In the genomic region with DNA sequence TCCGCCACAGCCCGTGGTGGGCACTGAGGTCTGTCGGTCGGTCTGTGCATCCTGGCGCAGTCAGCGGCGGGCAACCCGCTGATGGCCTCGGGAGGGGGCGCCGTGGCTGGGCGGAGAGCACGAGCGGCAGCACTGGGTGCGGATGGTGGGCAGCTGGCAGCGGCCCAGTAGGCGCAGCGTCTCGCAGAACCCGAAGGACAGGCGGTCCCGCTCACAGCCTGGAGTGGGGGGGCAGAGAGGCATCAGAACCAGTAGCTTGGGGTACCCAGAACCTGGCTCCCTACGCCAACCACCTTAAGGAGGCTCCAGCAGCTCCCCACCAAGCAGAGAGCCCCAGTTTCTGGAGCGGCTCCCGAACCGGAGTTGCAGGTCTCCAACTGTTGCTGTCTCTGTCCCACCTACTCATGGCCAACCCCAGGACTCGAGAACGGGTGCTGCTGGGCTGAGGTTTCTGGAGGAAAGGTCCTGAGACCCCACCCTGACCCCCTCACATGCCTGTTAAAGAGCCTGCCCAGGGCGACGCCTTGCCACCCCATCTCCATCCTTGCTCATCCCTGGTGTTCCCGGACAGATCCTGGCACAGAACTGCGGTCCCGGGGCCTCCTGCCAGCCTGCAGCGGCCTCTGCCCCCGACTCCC, we compare ENCODE assay signal across 9 cellular contexts. TPM values are rescaled to one million over a fixed set of nuclear protein-coding genes. Genes with fewer than 3 reads are reported as not detected.
DNase-seq lines count a peak whose midpoint lies in the region; ATAC-seq and TF ChIP-seq lines count a peak whose summit lies in the region.
"Not testable (repeated sequence)": the region's sequence is repeated elsewhere in the genome, so short reads cannot be mapped to it uniquely, and the experiment has no call there.
"Had no signal": no experiment of that assay in that cellular context is flagged by ENCODE, and none has a peak within 500 bp of the region (broad histone marks: within the 10 kb centered on the region; RNA-seq: fewer than 3 reads in every experiment).

No MANE protein-coding gene starts in this region.

- in situ Hi-C loops in GM23248 (cut with MboI) = not testable (repeated sequence)

- not testable (repeated sequence) for H3K4me2 ChIP-seq in GM23248 (ENCODE audit: unreplicated experiment); SU-DHL-6 (ENCODE audit: low read depth, low read length, poor library complexity, severe bottlenecking)

- 80 to 86% methylated on average over 22 to 35 of the region's 35 CpGs for WGBS in GM23248 (ENCODE audit: low coverage in 1 of 2, low lambda C conversion rate in 2 of 2, missing lambda C conversion rate in 2 of 2), 2 experiments
- WGBS in heart right ventricle, 2 donors = 75 to 77% methylated on average over 35 of the region's 35 CpGs

- not testable (repeated sequence) for H3K27me3 ChIP-seq in GM23248 (replicated peaks; ENCODE audit: insufficient read depth); SU-DHL-6 (ENCODE audit: low read length); heart right ventricle; upper lobe of right lung

- H4K20me1 ChIP-seq in GM23248 (ENCODE audit: insufficient read depth); SU-DHL-6 (ENCODE audit: low read depth, low read length): not testable (repeated sequence)

- not testable (repeated sequence) for H2AFZ ChIP-seq in GM23248; SU-DHL-6 (ENCODE audit: low read depth, low read length, severe bottlenecking)

- not testable (repeated sequence) for H3K36me3 ChIP-seq in GM23248 (ENCODE audit: low read depth); SU-DHL-6 (ENCODE audit: low read length); heart right ventricle; upper lobe of right lung

- not testable (repeated sequence) for H3K27me3 Mint-ChIP-seq in memory B cell; stimulated activated naive B cell treated with anti-CD40 and anti-IgM and Interleukin-4, amounts not matched to agents 10 μg/mL and 1 μg/mL and 100 μg/mL, for 72 hours

- not testable (repeated sequence) for DNase-seq in GM23248; memory B cell (ENCODE audit: low spot score in 2 of 2); stimulated activated naive B cell treated with anti-CD40 and anti-IgM and Interleukin-4, amounts not matched to agents 10 μg/mL and 1 μg/mL and 100 μg/mL, for 72 hours; upper lobe of right lung
- DNase-seq in heart right ventricle (peak in 1 of 2 donors; percentile 19), posterior vena cava (ENCODE audit: low spot score) (peak; percentile 77)

- H3K9me3 ChIP-seq in GM23248 (ENCODE audit: low read depth); SU-DHL-6 (ENCODE audit: insufficient read depth, low read length); heart right ventricle; upper lobe of right lung: not testable (repeated sequence)

- not testable (repeated sequence) for TF ChIP-seq CTCF in SU-DHL-6 (IDR thresholded peaks at IDR 0.05; ENCODE audit: insufficient read depth, low read length, poor library complexity, severe bottlenecking); heart right ventricle (IDR thresholded peaks at IDR 0.05); upper lobe of right lung (IDR thresholded peaks at IDR 0.05)

- not testable (repeated sequence) for H3F3A ChIP-seq in GM23248 (ENCODE audit: insufficient read depth); SU-DHL-6 (ENCODE audit: insufficient read depth)

- H3K36me3 Mint-ChIP-seq in memory B cell; stimulated activated naive B cell treated with anti-CD40 and anti-IgM and Interleukin-4, amounts not matched to agents 10 μg/mL and 1 μg/mL and 100 μg/mL, for 72 hours: not testable (repeated sequence)

- H3K4me3 ChIP-seq in GM23248; SU-DHL-6 (ENCODE audit: insufficient read depth, low read length, poor library complexity, severe bottlenecking); heart right ventricle; upper lobe of right lung: not testable (repeated sequence)

- peaks cover 44% of the 10 kb centered on the region for H3K4me1 Mint-ChIP-seq in memory B cell
- H3K4me1 Mint-ChIP-seq in stimulated activated naive B cell treated with anti-CD40 and anti-IgM and Interleukin-4, amounts not matched to agents 10 μg/mL and 1 μg/mL and 100 μg/mL, for 72 hours = peaks cover 54 to 81% of the 10 kb centered on the region in 2 donors

- peak in 1 of 8 donors; percentile 0 for ATAC-seq in heart right ventricle
- not testable (repeated sequence) for ATAC-seq in memory B cell (ENCODE audit: low read depth); stimulated activated naive B cell treated with anti-CD40 and anti-IgM and Interleukin-4, amounts not matched to agents 10 μg/mL and 1 μg/mL and 100 μg/mL, for 72 hours (replicated peaks); upper lobe of right lung

- H3K9ac ChIP-seq in GM23248 (peak overlapping the region; percentile 10; the same call in 1 of the 2 replicates), SU-DHL-6 (ENCODE audit: low read length) (peak overlapping the region; percentile 13; the same call in 1 of the 2 replicates)

- H3K4me1 ChIP-seq in GM23248 (ENCODE audit: insufficient read depth) (peaks cover 15% of the 10 kb centered on the region), heart right ventricle (peaks cover 29 to 90% (median 59%) of the 10 kb centered on the region in 9 donors), upper lobe of right lung (peaks cover 15% of the 10 kb centered on the region)

- not testable (repeated sequence) for H3K4me3 Mint-ChIP-seq in memory B cell
- H3K4me3 Mint-ChIP-seq in stimulated activated naive B cell treated with anti-CD40 and anti-IgM and Interleukin-4, amounts not matched to agents 10 μg/mL and 1 μg/mL and 100 μg/mL, for 72 hours = peak overlapping the region in 1 of 2 donors; percentile 48

- H3K27ac Mint-ChIP-seq in memory B cell = peak overlapping the region; percentile 31
- peak overlapping the region; percentile 100 for H3K27ac Mint-ChIP-seq in stimulated activated naive B cell treated with anti-CD40 and anti-IgM and Interleukin-4, amounts not matched to agents 10 μg/mL and 1 μg/mL and 100 μg/mL, for 72 hours

- intact Hi-C loops in heart right ventricle (cut with DNase I) = loop anchor here in 3 of 10 donors (5.0 to 10.0 kb wide), 2 partner anchors 53 to 115 kb away; a partner anchor contains a TSS
- intact Hi-C loops in posterior vena cava (cut with DNase I); upper lobe of right lung (cut with DNase I): not testable (repeated sequence)

- H3K9me2 ChIP-seq in GM23248 (ENCODE audit: insufficient read depth); SU-DHL-6 (replicated peaks; ENCODE audit: insufficient read depth, low read length): not testable (repeated sequence)

- not testable (repeated sequence) for H3K79me2 ChIP-seq in GM23248 (ENCODE audit: insufficient read depth); SU-DHL-6 (ENCODE audit: insufficient read depth, low read length)

- H3K9me3 Mint-ChIP-seq in memory B cell; stimulated activated naive B cell treated with anti-CD40 and anti-IgM and Interleukin-4, amounts not matched to agents 10 μg/mL and 1 μg/mL and 100 μg/mL, for 72 hours: not testable (repeated sequence)

- not testable (repeated sequence) for H3K27ac ChIP-seq in GM23248
- peak overlapping the region; percentile 47; the same call in 1 of the 2 replicates for H3K27ac ChIP-seq in SU-DHL-6 (ENCODE audit: low read depth, low read length)
- peak overlapping the region; percentile 60 for H3K27ac ChIP-seq in cingulate gyrus (ENCODE audit: low read depth, low read length)
- peak overlapping the region in 9 of 10 donors; percentile 6 to 86 (median 66) for H3K27ac ChIP-seq in heart right ventricle
- H3K27ac ChIP-seq in upper lobe of right lung = peak overlapping the region; percentile 58

RNA-seq across cellular contexts. Expression of a gene that starts 51.8 kb away (rescaled TPM):
- total RNA-seq in GM23248 (2014; rRNA removed; shearing (Covaris generic)) = 2.4 and 4.8 TPM in 2 replicates
- 0.70 and 0.89 TPM in 2 replicates for polyA plus RNA-seq in GM23248 (2016; fragmentation: Nextera tagmentation; extraction: Ambion mirVana)
- total RNA-seq in heart right ventricle = 10 to 100 TPM in 9 of 10 donors, 1 to 10 TPM in 1; 8.8 to 41.2 (median 17.9) TPM
- polyA plus RNA-seq in heart right ventricle = 10 to 100 TPM in 1 of 2 donors, 1 to 10 TPM in 1; 3.5 to 47.0 TPM
- 1 to 10 TPM; 6.7 to 8.9 TPM for total RNA-seq in posterior vena cava
- total RNA-seq in upper lobe of right lung = 9.1 TPM
- polyA plus RNA-seq: naive thymus-derived CD8-positive, alpha-beta T cell had no signal
